Comparison of ENCODE assay signal across 21 cellular contexts in the genomic region with DNA sequence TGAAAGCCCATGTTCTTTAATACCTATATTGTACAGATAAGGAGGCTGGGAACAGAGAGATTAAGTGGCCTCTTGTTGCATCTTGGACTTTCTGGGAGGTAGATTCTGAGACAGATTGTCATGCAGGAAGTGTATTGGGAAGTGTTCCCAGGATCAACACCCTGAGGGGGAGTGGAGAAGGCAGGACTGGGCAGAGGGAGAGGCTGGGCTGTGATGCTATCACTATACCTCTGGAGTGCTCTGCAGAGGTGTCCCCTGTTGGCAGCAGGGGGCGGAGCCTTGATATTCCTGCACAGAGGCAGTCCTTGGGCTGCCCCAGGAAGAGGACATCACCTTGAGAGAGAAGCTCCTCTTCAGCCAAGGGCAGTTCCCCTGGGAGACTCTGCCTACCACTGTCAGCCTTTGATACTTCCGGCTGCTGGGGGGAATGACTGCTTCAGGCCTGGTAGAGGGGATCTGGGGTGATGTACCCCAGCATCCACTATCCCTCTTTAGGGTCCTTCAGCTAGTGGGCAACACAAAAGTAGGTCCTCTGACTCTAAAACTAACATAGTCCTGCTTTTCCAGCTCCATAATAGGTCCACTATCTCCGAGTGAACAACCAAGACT.
DNase-seq lines count a peak whose midpoint lies in the region; ATAC-seq, FAIRE-seq and TF ChIP-seq lines count a peak whose summit lies in the region.
"Had no signal": no experiment of that assay in that cellular context is flagged by ENCODE, and none has a peak within 500 bp of the region (broad histone marks: within the 10 kb centered on the region; RNA-seq: fewer than 3 reads in every experiment).

No MANE protein-coding gene starts in this region.

- H3K79me2 ChIP-seq in GM23338 (replicated peaks; ENCODE audit: insufficient read depth) (no peaks in the 10 kb centered on the region), keratinocyte (ENCODE audit: control insufficient read depth, insufficient read depth, low read length) (no peaks in the 10 kb centered on the region)

- peaks cover 6% of the 10 kb centered on the region for H3K27me3 Mint-ChIP-seq in GM23338 (ENCODE audit: insufficient read depth, low read depth, poor library complexity)
- H3K27me3 Mint-ChIP-seq: activated CD8-positive, alpha-beta memory T cell treated with anti-CD3 and anti-CD28 coated beads, Interleukin-2, amount 10 ng/mL, durations not matched to agents 7 days and 5 days had no signal

- H3K27ac ChIP-seq in A549 (peak overlapping the region; percentile 10 to 65; a peak in 2 of 6 replicates), GM23338 (ENCODE audit: low read depth) (no peak overlapping the region), VCaP (peak overlapping the region; percentile 29; the same call in 1 of the 2 replicates), keratinocyte (ENCODE audit: control insufficient read depth, insufficient read depth, low read length) (no peak overlapping the region), esophagus muscularis mucosa (replicated peaks in 1 of 4) (no peak overlapping the region)
- H3K27ac ChIP-seq: colonic mucosa, KMS-11 had no signal

- no peak for FAIRE-seq in A549 (lab: Jason Lieb, UNC)
- peak; percentile 85 for FAIRE-seq in keratinocyte (lab: Jason Lieb, UNC)

- H3K9me1 ChIP-seq in keratinocyte (ENCODE audit: control insufficient read depth, extremely low read depth, insufficient read depth, low read length) = no peaks in the 10 kb centered on the region

- TF ChIP-seq CTCF in A549 (IDR thresholded peaks at IDR 0.05) = no peak
- peak in 1 of 2 experiments; percentile 17; a peak in 1 of 4 replicates for TF ChIP-seq CTCF in GM23338 (conservative IDR thresholded peaks at IDR 0.05; ENCODE audit: low read depth in 2 of 2)
- TF ChIP-seq CTCF in VCaP (conservative IDR thresholded peaks at IDR 0.05) = no peak
- TF ChIP-seq CTCF in keratinocyte (optimal IDR thresholded peaks at IDR 0.05 in 1 of 3, IDR thresholded peaks at IDR 0.05 in 1 of 3, conservative IDR thresholded peaks at IDR 0.05 in 1 of 3; ENCODE audit: extremely low read depth in 1 of 3, insufficient read depth in 2 of 3, low read length in 3 of 3) = peak in 1 of 3 experiments; percentile 29
- no peak for TF ChIP-seq CTCF in esophagus muscularis mucosa (IDR thresholded peaks at IDR 0.05)

- H3K4me1 ChIP-seq in A549 (peaks cover 20% of the 10 kb centered on the region), GM23338 (ENCODE audit: insufficient read depth) (no peaks in the 10 kb centered on the region; the same call in 1 of the 2 replicates), keratinocyte (ENCODE audit: control insufficient read depth, extremely low read depth, insufficient read depth, low read length) (peaks cover 25% of the 10 kb centered on the region), esophagus muscularis mucosa (peaks cover 6 to 22% (median 10%) of the 10 kb centered on the region in 4 donors)
- H3K4me1 ChIP-seq: colonic mucosa had no signal

- H3K4me2 ChIP-seq in A549 (peak overlapping the region; percentile 36; the same call in 2 of the 3 replicates), GM23338 (no peak overlapping the region), keratinocyte (ENCODE audit: control insufficient read depth, extremely low read depth, insufficient read depth, low read depth, low read length) (peak overlapping the region; percentile 57)
- H3K4me2 ChIP-seq: KMS-11, smooth muscle cell had no signal

- peak overlapping the region; percentile 61; the same call in 1 of the 2 replicates for H2AFZ ChIP-seq in GM23338
- H2AFZ ChIP-seq in keratinocyte (ENCODE audit: control insufficient read depth, low read length) = peak overlapping the region; percentile 68

- no peaks in the 10 kb centered on the region for H3K9me3 ChIP-seq in A549
- H3K9me3 ChIP-seq in keratinocyte (ENCODE audit: control insufficient read depth, low read depth, low read length) = no peaks in the 10 kb centered on the region
- H3K9me3 ChIP-seq in esophagus muscularis mucosa = no peaks in the 10 kb centered on the region
- H3K9me3 ChIP-seq: Caco-2, colonic mucosa had no signal

- H3K27ac Mint-ChIP-seq in GM23338 = no peak overlapping the region
- H3K27ac Mint-ChIP-seq: activated CD8-positive, alpha-beta memory T cell treated with anti-CD3 and anti-CD28 coated beads, Interleukin-2, amount 10 ng/mL, durations not matched to agents 7 days and 5 days had no signal

- POLR2A ChIA-PET in A549 (lab: Yijun Ruan, JAX) = no interaction called here

- H3K36me3 ChIP-seq in GM23338 (ENCODE audit: insufficient read depth) = no peaks in the 10 kb centered on the region
- H3K36me3 ChIP-seq in keratinocyte (ENCODE audit: control insufficient read depth in 2 of 2, extremely low read depth in 1 of 2, insufficient read depth in 2 of 2, low read length in 2 of 2) = no peaks in the 10 kb centered on the region
- H3K36me3 ChIP-seq in esophagus muscularis mucosa = no peaks in the 10 kb centered on the region
- H3K36me3 ChIP-seq: colonic mucosa had no signal

- TF ChIP-seq POLR2A in A549 (IDR thresholded peaks at IDR 0.05; ENCODE audit: low read length) (no peak), esophagus muscularis mucosa (IDR thresholded peaks at IDR 0.05; ENCODE audit: low read depth) (no peak)

- no peaks in the 10 kb centered on the region for H3F3A ChIP-seq in GM23338 (replicated peaks; ENCODE audit: low read depth)

- H3K4me3 Mint-ChIP-seq in GM23338 = no peak overlapping the region
- H3K4me3 Mint-ChIP-seq: activated CD8-positive, alpha-beta memory T cell treated with anti-CD3 and anti-CD28 coated beads, Interleukin-2, amount 10 ng/mL, durations not matched to agents 7 days and 5 days had no signal

- TF ChIP-seq EP300 in A549 (IDR thresholded peaks at IDR 0.05) (no peak), esophagus muscularis mucosa (IDR thresholded peaks at IDR 0.05) (no peak)

- no peak overlapping the region for H3K4me3 ChIP-seq in A549
- H3K4me3 ChIP-seq in GM23338 = no peak overlapping the region
- H3K4me3 ChIP-seq in keratinocyte (ENCODE audit: control insufficient read depth in 2 of 3, extremely low read depth in 1 of 3, insufficient read depth in 2 of 3, low read depth in 1 of 3, low read length in 3 of 3) = no peak overlapping the region
- H3K4me3 ChIP-seq in esophagus muscularis mucosa = no peak overlapping the region
- H3K4me3 ChIP-seq: colonic mucosa, smooth muscle cell had no signal

- intact Hi-C loops in esophagus muscularis mucosa (cut with DNase I) = no loop called here

- H4K20me1 ChIP-seq in GM23338 (replicated peaks; ENCODE audit: insufficient read depth) (no peaks in the 10 kb centered on the region), keratinocyte (ENCODE audit: control insufficient read depth, extremely low read depth, insufficient read depth, low read length) (no peaks in the 10 kb centered on the region)

- ATAC-seq in A549 = peak; percentile 76 to 85
- ATAC-seq in GM23338 = peak; percentile 74
- no peak for ATAC-seq in HG02759 (IDR thresholded peaks at IDR 0.05; ENCODE audit: unreplicated experiment)
- ATAC-seq: activated CD8-positive, alpha-beta memory T cell treated with anti-CD3 and anti-CD28 coated beads, Interleukin-2, amount 10 ng/mL, durations not matched to agents 7 days and 5 days had no signal

- TF ChIP-seq RAD21 in A549 (conservative IDR thresholded peaks at IDR 0.05 in 1 of 2, IDR thresholded peaks at IDR 0.05 in 1 of 2) = no peak

- H3K27me3 ChIP-seq in GM23338 (ENCODE audit: insufficient read depth) = no peaks in the 10 kb centered on the region
- no peaks in the 10 kb centered on the region for H3K27me3 ChIP-seq in keratinocyte (ENCODE audit: control insufficient read depth, extremely low read depth, insufficient read depth, low read length)
- no peaks in the 10 kb centered on the region for H3K27me3 ChIP-seq in esophagus muscularis mucosa
- H3K27me3 ChIP-seq: colonic mucosa had no signal

- CTCF ChIA-PET in A549 (lab: Yijun Ruan, JAX) = interaction anchor here (1.0 to 2.3 kb wide), 3 partner anchors 10 to 74 kb away, joined by 3 to 11 read pairs (median 9); no protein-coding TSS in a partner anchor

- no peaks in the 10 kb centered on the region for H3K36me3 Mint-ChIP-seq in GM23338 (ENCODE audit: low read depth)
- H3K36me3 Mint-ChIP-seq: activated CD8-positive, alpha-beta memory T cell treated with anti-CD3 and anti-CD28 coated beads, Interleukin-2, amount 10 ng/mL, durations not matched to agents 7 days and 5 days had no signal

- H3K9ac ChIP-seq in keratinocyte (ENCODE audit: control insufficient read depth, extremely low read depth, insufficient read depth, low read length) = no peak overlapping the region
- H3K9ac ChIP-seq: KMS-11 had no signal

- DNase-seq in A549 (ENCODE audit: low read depth in 1 of 2, low spot score in 1 of 2) (peak in 1 of 2 experiments; percentile 65), GM23338 (ENCODE audit: low spot score) (peak; percentile 43), keratinocyte (ENCODE audit: low read depth, low spot score) (peak; percentile 66), esophagus muscularis mucosa (ENCODE audit: extremely low spot score) (no peak), 8988T (no peak)
- no peak for DNase-seq in activated CD8-positive, alpha-beta memory T cell treated with anti-CD3 and anti-CD28 coated beads, Interleukin-2, amount 50 U/mL, for 48 hours
- DNase-seq: activated CD4-positive, CD25-positive, alpha-beta regulatory T cell; activated CD8-positive, alpha-beta memory T cell treated with anti-CD3 and anti-CD28 coated beads, Interleukin-2, amount 10 ng/mL, durations not matched to agents 7 days and 5 days; activated gamma-delta T cell; aorta; colonic mucosa; glutamatergic neuron; NCI-H1417 treated with DMSO at 0.1 percent for 48 hours; NCI-H510A; nucleus accumbens; trophoblast cell had no signal

- peaks cover 8% of the 10 kb centered on the region for H3K4me1 Mint-ChIP-seq in GM23338
- H3K4me1 Mint-ChIP-seq: activated CD8-positive, alpha-beta memory T cell treated with anti-CD3 and anti-CD28 coated beads, Interleukin-2, amount 10 ng/mL, durations not matched to agents 7 days and 5 days had no signal

- no peaks in the 10 kb centered on the region for H3K9me2 ChIP-seq in GM23338 (ENCODE audit: insufficient read depth)

- dilution Hi-C loops in keratinocyte (cut with MboI; ENCODE audit: extremely low pct_ligation_motif_present, low sequenced_read_pairs) = no loop called here

- H3K9me3 Mint-ChIP-seq in GM23338 = peaks cover 2% of the 10 kb centered on the region; the same call in 2 of the 3 replicates

- WGBS in A549 (ENCODE audit: missing lambda C conversion rate) = 85% methylated on average over 3 of the region's 3 CpGs
- 95% methylated on average over 2 of the region's 3 CpGs for WGBS in esophagus muscularis mucosa

TF ChIP-seq in A549, 52 proteins besides CTCF, POLR2A, EP300 and RAD21:
- TF ChIP-seq PHF8 (IDR thresholded peaks at IDR 0.05; ENCODE audit: borderline replicate concordance, low read depth) (no peak), NFE2L2 (conservative IDR thresholded peaks at IDR 0.05; ENCODE audit: low read length) (no peak)
TF ChIP-seq in A549: peak in this region for 0.

TF ChIP-seq in GM23338, 12 proteins besides CTCF, POLR2A, EP300 and RAD21 (continues in another document):
- TF ChIP-seq POLR2AphosphoS5 (IDR thresholded peaks at IDR 0.05; ENCODE audit: low read depth) (no peak), CREB1 (CRISPR knock-in tag; IDR thresholded peaks at IDR 0.05; ENCODE audit: low read depth) (no peak), ZNF114 (CRISPR knock-in tag; IDR thresholded peaks at IDR 0.05) (no peak), STAT1 (IDR thresholded peaks at IDR 0.05; ENCODE audit: unreplicated experiment) (no peak), EZH2phosphoT487 (IDR thresholded peaks at IDR 0.05; ENCODE audit: unreplicated experiment) (no peak)

Comparison
In these comparisons a context has a peak if more than half of its experiments do, and no peak if none do; other contexts are left out.
1. DNase-seq: peak in GM23338 (single experiment) and keratinocyte (single experiment); none in esophagus muscularis mucosa (single experiment), activated CD8-positive, alpha-beta memory T cell treated with anti-CD3 and anti-CD28 coated beads, Interleukin-2, amount 50 U/mL, for 48 hours (single experiment) and 8988T (single experiment).
2. H3K27ac ChIP-seq: peak in A549 (2 of 2) and VCaP (single experiment); none in GM23338 (single experiment), keratinocyte (single experiment) and esophagus muscularis mucosa (0 of 4).